18 cellular contexts compared by ENCODE assay signal in the genomic region with DNA sequence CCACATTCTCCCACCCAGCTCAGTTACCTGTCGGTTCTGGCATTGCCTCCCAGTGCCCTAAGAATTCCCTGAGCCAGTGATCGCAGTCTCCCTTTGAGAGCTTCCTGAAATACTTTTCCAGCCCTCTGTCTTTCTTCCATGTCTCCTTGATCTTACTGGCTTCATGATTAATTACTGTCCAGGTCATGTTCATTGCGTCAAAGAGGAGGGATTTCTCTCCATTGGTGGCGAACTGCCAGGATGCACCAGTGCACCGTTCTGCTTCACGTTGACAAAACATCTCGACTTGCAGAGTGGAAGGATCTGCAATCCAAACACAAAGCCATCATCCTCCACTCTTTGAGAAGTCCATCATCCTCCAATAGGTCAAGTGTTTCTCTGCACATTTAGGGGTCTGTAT. TPM values are rescaled to one million over a fixed set of nuclear protein-coding genes. Genes with fewer than 3 reads are reported as not detected.
A peak's percentile ranks its signal among the peaks of the same experiment; 100 is the strongest.
DNase-seq lines count a peak whose midpoint lies in the region; ATAC-seq and TF ChIP-seq lines count a peak whose summit lies in the region.
"Had no signal": no experiment of that assay in that cellular context is flagged by ENCODE, and none has a peak within 500 bp of the region (broad histone marks: within the 10 kb centered on the region; RNA-seq: fewer than 3 reads in every experiment).

No MANE protein-coding gene starts in this region.

- no peaks in the 10 kb centered on the region for H3K9me3 ChIP-seq in breast epithelium
- no peaks in the 10 kb centered on the region for H3K9me3 ChIP-seq in CD4-positive, alpha-beta memory T cell (ENCODE audit: control insufficient read depth in 1 of 2, low read length in 2 of 2)
- H3K9me3 ChIP-seq: BLaER1 treated with 17β-estradiol and CSF1 and Interleukin-3, amounts not matched to agents 10 nM and 100 nM; SJCRH30 had no signal

- TF ChIP-seq CTCF in MCF 10A (IDR thresholded peaks at IDR 0.05; ENCODE audit: unreplicated experiment) (no peak), breast epithelium (IDR thresholded peaks at IDR 0.05) (no peak), foreskin keratinocyte (conservative IDR thresholded peaks at IDR 0.05) (no peak), glutamatergic neuron (IDR thresholded peaks at IDR 0.05; ENCODE audit: partially characterized antibody, unreplicated experiment) (no peak)

- H3K4me3 ChIP-seq in breast epithelium, result no peak overlapping the region
- no peak overlapping the region for H3K4me3 ChIP-seq in CD4-positive, alpha-beta memory T cell (ENCODE audit: low read length in 2 of 2)
- H3K4me3 ChIP-seq: BLaER1 treated with 17β-estradiol and CSF1 and Interleukin-3, amounts not matched to agents 10 nM and 100 nM; SJCRH30 had no signal

- H3K27me3 Mint-ChIP-seq in MCF 10A (ENCODE audit: insufficient read depth, unreplicated experiment) (no peaks in the 10 kb centered on the region), glutamatergic neuron (ENCODE audit: unreplicated experiment) (peaks cover 12% of the 10 kb centered on the region)
- H3K27me3 Mint-ChIP-seq in CD4-positive, alpha-beta memory T cell, result peaks cover 5 to 13% of the 10 kb centered on the region in 2 donors

- H3K36me3 Mint-ChIP-seq in MCF 10A (ENCODE audit: insufficient read depth, unreplicated experiment) (peaks cover 5% of the 10 kb centered on the region), glutamatergic neuron (ENCODE audit: unreplicated experiment) (no peaks in the 10 kb centered on the region)
- no peaks in the 10 kb centered on the region for H3K36me3 Mint-ChIP-seq in CD4-positive, alpha-beta memory T cell

- H3K4me1 Mint-ChIP-seq in MCF 10A (ENCODE audit: insufficient read depth, unreplicated experiment), result peaks cover 46% of the 10 kb centered on the region
- H3K4me1 Mint-ChIP-seq in CD4-positive, alpha-beta memory T cell, result no peaks in the 10 kb centered on the region
- H3K4me1 Mint-ChIP-seq in glutamatergic neuron (ENCODE audit: low read depth, unreplicated experiment), result no peaks in the 10 kb centered on the region

- peak overlapping the region; percentile 69 for H3K27ac Mint-ChIP-seq in MCF 10A (ENCODE audit: low read depth, unreplicated experiment)
- peak overlapping the region in 1 of 7 donors; percentile 7 for H3K27ac Mint-ChIP-seq in CD4-positive, alpha-beta memory T cell
- no peak overlapping the region for H3K27ac Mint-ChIP-seq in glutamatergic neuron (ENCODE audit: unreplicated experiment)

- H3K4me3 Mint-ChIP-seq in MCF 10A (ENCODE audit: unreplicated experiment), result peak overlapping the region; percentile 55
- no peak overlapping the region for H3K4me3 Mint-ChIP-seq in CD4-positive, alpha-beta memory T cell
- H3K4me3 Mint-ChIP-seq in glutamatergic neuron (ENCODE audit: unreplicated experiment), result no peak overlapping the region

- H3K27me3 ChIP-seq in breast epithelium (no peaks in the 10 kb centered on the region), foreskin keratinocyte (no peaks in the 10 kb centered on the region)
- H3K27me3 ChIP-seq in CD4-positive, alpha-beta memory T cell (ENCODE audit: insufficient read depth, low read length), result no peaks in the 10 kb centered on the region
- H3K27me3 ChIP-seq: BLaER1 treated with 17β-estradiol and CSF1 and Interleukin-3, amounts not matched to agents 10 nM and 100 nM had no signal

- CTCF ChIA-PET in MCF 10A (lab: Yijun Ruan, JAX), result interaction anchor here (0.6 to 1.6 kb wide), 5 partner anchors 9 to 378 kb away, joined by 3 to 10 read pairs (median 4); a partner anchor contains a TSS
- CTCF ChIA-PET in CD4-positive, alpha-beta memory T cell (lab: Charles Lee; ENCODE audit: partially characterized antibody), result interaction anchor here (1.1 kb wide), 1 partner anchor 10 kb away, joined by 3 read pairs; no protein-coding TSS in a partner anchor

- BruUV-seq in MCF 10A (replicated peaks; lab: Mats Ljungman, UMichigan), result no TSS peak

- no peak for TF ChIP-seq POLR2A in breast epithelium (IDR thresholded peaks at IDR 0.05)

- intact Hi-C loops in MCF 10A (cut with micrococcal nuclease) (no loop called here), breast epithelium (cut with DNase I; ENCODE audit: low total_unique reads) (no loop called here)
- intact Hi-C loops in CD4-positive, alpha-beta memory T cell (cut with micrococcal nuclease), result no loop called here

- POLR2A ChIA-PET in MCF 10A (lab: Yijun Ruan, JAX), result interaction anchor here (0.5 to 11.7 kb wide), 17 partner anchors 7 to 495 kb away, joined by 3 to 104 read pairs (median 5); a partner anchor contains a TSS
- POLR2A ChIA-PET in CD4-positive, alpha-beta memory T cell (lab: Charles Lee; ENCODE audit: partially characterized antibody), result no interaction called here

- peak; percentile 92 for DNase-seq in MCF 10A (ENCODE audit: unreplicated experiment)
- no peak for DNase-seq in breast epithelium (ENCODE audit: low spot score in 2 of 2)
- DNase-seq in epithelial cell of prostate (ENCODE audit: low read depth, low spot score), result no peak
- DNase-seq in kidney glomerular epithelial cell (lab: John Stamatoyannopoulos, UW), result peak; percentile 45
- no peak for DNase-seq in foreskin keratinocyte
- no peak for DNase-seq in CD4-positive, alpha-beta memory T cell
- no peak for DNase-seq in glutamatergic neuron
- DNase-seq: GF-D8, GOT3, MM.1S, NCI-H1092 treated with DMSO at 0.1 percent for 48 hours, NCI-H446, NCI-H748 treated with DMSO at 0.1 percent for 48 hours, RPMI8226, SJCRH30 had no signal

- no peaks in the 10 kb centered on the region for H3K36me3 ChIP-seq in breast epithelium
- H3K36me3 ChIP-seq in CD4-positive, alpha-beta memory T cell (ENCODE audit: insufficient read depth, low read length), result no peaks in the 10 kb centered on the region
- H3K36me3 ChIP-seq: BLaER1 treated with 17β-estradiol and CSF1 and Interleukin-3, amounts not matched to agents 10 nM and 100 nM; SJCRH30 had no signal

- no peaks in the 10 kb centered on the region for H3K9me3 Mint-ChIP-seq in MCF 10A (ENCODE audit: unreplicated experiment)
- H3K9me3 Mint-ChIP-seq in CD4-positive, alpha-beta memory T cell, result no peaks in the 10 kb centered on the region
- H3K9me3 Mint-ChIP-seq in glutamatergic neuron (ENCODE audit: unreplicated experiment), result peaks cover 2% of the 10 kb centered on the region

- ATAC-seq in GM18873 (IDR thresholded peaks at IDR 0.05; ENCODE audit: low FRiP score, unreplicated experiment), result no peak
- no peak for ATAC-seq in foreskin keratinocyte

- H3K4me1 ChIP-seq in breast epithelium, result no peaks in the 10 kb centered on the region
- H3K4me1 ChIP-seq in foreskin keratinocyte, result peaks cover 43% of the 10 kb centered on the region
- no peaks in the 10 kb centered on the region for H3K4me1 ChIP-seq in CD4-positive, alpha-beta memory T cell (ENCODE audit: insufficient read depth, low read length)
- H3K4me1 ChIP-seq: BLaER1 treated with 17β-estradiol and CSF1 and Interleukin-3, amounts not matched to agents 10 nM and 100 nM; SJCRH30 had no signal

- H3K27ac ChIP-seq in breast epithelium (no peak overlapping the region), epithelial cell of prostate (peak overlapping the region; percentile 98), foreskin keratinocyte (no peak overlapping the region)
- no peak overlapping the region for H3K27ac ChIP-seq in CD4-positive, alpha-beta memory T cell (ENCODE audit: low read depth, low read length)
- H3K27ac ChIP-seq: BLaER1 treated with 17β-estradiol and CSF1 and Interleukin-3, amounts not matched to agents 10 nM and 100 nM; KMS-11; SJCRH30 had no signal

RNA-seq across cellular contexts. Expression of a gene that starts 8.6 kb away (rescaled TPM):
- total RNA-seq in MCF 10A (2022) (28.9 and 37.6 TPM in 2 replicates), breast epithelium (1 to 10 TPM in 1 of 3 donors, not detected in 2; 2.0 TPM), foreskin keratinocyte (1.1 and 1.5 TPM in 2 replicates), glutamatergic neuron (ENCODE audit: unreplicated experiment) (not detected)
- polyA plus RNA-seq in foreskin keratinocyte, result 0.97 and 1.1 TPM in 2 replicates
- total RNA-seq in CD4-positive, alpha-beta memory T cell, result not detected
- not detected for polyA plus RNA-seq in CD4-positive, alpha-beta memory T cell
- total RNA-seq: SJCRH30 had no signal

RNA-seq across cellular contexts. Expression of a gene that starts 25.2 kb away (rescaled TPM):
- total RNA-seq in MCF 10A (2022) (38.1 and 46.1 TPM in 2 replicates), breast epithelium (10 to 100 TPM; 30.6 to 44.9 (median 35.8) TPM), foreskin keratinocyte (42.0 and 42.6 TPM in 2 replicates), glutamatergic neuron (ENCODE audit: unreplicated experiment) (10.8 TPM)
- polyA plus RNA-seq in foreskin keratinocyte, result 15.5 and 18.8 TPM in 2 replicates
- total RNA-seq in CD4-positive, alpha-beta memory T cell, result 1 to 10 TPM; 3.6 to 5.6 TPM
- 1 to 10 TPM; 1.2 to 2.3 TPM for polyA plus RNA-seq in CD4-positive, alpha-beta memory T cell

RNA-seq across cellular contexts. Expression of a gene that starts 33.6 kb away (rescaled TPM):
- 8.3 and 9.9 TPM in 2 replicates for total RNA-seq in MCF 10A (2022)
- 1 to 10 TPM in 1 of 3 donors, not detected in 2; 2.2 TPM for total RNA-seq in breast epithelium
- 1.0 and 1.2 TPM in 2 replicates for total RNA-seq in foreskin keratinocyte
- 1.1 and 1.8 TPM in 2 replicates for polyA plus RNA-seq in foreskin keratinocyte
- not detected for total RNA-seq in CD4-positive, alpha-beta memory T cell
- not detected for polyA plus RNA-seq in CD4-positive, alpha-beta memory T cell
- not detected for total RNA-seq in glutamatergic neuron (ENCODE audit: unreplicated experiment)
- total RNA-seq: SJCRH30 had no signal

RNA-seq across cellular contexts. Expression of a gene that starts 52.5 kb away (rescaled TPM):
- total RNA-seq in MCF 10A (2022), result 3.1 and 5.2 TPM in 2 replicates
- 1 to 10 TPM in 1 of 3 donors, under 1 TPM in 1, not detected in 1; 0.88 to 1.3 TPM for total RNA-seq in breast epithelium
- total RNA-seq in foreskin keratinocyte, result 8.3 and 10.6 TPM in 2 replicates
- polyA plus RNA-seq in foreskin keratinocyte, result 9.8 and 9.9 TPM in 2 replicates
- not detected for total RNA-seq in CD4-positive, alpha-beta memory T cell
- polyA plus RNA-seq in CD4-positive, alpha-beta memory T cell, result 1 to 10 TPM in 1 of 2 donors, under 1 TPM in 1; 0.28 to 1.1 TPM
- 5.4 TPM for total RNA-seq in glutamatergic neuron (ENCODE audit: unreplicated experiment)

Comparison
In these comparisons a context has a peak if more than half of its experiments do, and no peak if none do; other contexts are left out.
1. DNase-seq: peak in MCF 10A (single experiment) and kidney glomerular epithelial cell (single experiment); none in breast epithelium (0 of 2), epithelial cell of prostate (single experiment), foreskin keratinocyte (0 of 2), CD4-positive, alpha-beta memory T cell (0 of 5) and glutamatergic neuron (single experiment).